1 cellular context compared by ENCODE assay signal in the genomic region with DNA sequence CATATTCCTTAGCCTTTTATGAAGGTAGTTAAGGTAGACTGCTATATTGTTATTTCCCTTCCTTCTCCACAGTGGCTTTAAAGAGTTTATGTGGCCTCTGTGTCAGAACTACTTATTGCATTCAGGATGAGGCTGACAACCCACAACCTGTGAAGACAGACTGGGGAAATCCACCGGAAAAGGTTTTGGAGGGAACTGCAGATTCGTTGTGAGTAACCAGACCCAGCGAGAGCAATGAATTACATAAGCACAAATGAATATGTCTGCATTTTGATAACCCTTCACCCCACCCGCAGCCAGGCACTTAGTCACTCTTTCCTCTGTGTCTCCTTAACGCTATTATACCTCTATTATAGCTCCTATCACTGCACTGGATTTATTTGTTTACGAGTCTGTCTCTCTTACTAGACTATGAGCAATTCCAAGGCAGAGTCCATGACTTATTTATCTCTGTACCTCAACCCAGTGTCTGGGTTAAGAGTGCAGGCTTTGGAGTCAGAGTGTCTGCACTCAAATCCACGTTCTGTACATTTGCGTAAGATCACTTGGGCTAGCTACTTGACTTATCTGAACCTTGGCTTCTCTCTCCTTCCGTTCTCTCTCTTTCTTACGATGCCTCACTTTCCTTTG.
TF ChIP-seq lines count a peak whose summit lies in the region.

No MANE protein-coding gene starts in this region.

TF ChIP-seq in HepG2, 621 proteins besides CTCF, POLR2A, EP300 and RAD21:
- TF ChIP-seq JUN (CRISPR knock-in tag; IDR thresholded peaks at IDR 0.05) (no peak), NRL (CRISPR knock-in tag; IDR thresholded peaks at IDR 0.05; ENCODE audit: borderline replicate concordance) (no peak), MAF1 (CRISPR knock-in tag; IDR thresholded peaks at IDR 0.05; ENCODE audit: borderline replicate concordance) (no peak)
- TF ChIP-seq, protein P1, sequence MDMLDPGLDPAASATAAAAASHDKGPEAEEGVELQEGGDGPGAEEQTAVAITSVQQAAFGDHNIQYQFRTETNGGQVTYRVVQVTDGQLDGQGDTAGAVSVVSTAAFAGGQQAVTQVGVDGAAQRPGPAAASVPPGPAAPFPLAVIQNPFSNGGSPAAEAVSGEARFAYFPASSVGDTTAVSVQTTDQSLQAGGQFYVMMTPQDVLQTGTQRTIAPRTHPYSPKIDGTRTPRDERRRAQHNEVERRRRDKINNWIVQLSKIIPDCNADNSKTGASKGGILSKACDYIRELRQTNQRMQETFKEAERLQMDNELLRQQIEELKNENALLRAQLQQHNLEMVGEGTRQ (IDR thresholded peaks at IDR 0.05; ENCODE audit: low read depth, low read length), result no peak
- TF ChIP-seq, protein P1 (CRISPR knock-in tag; IDR thresholded peaks at IDR 0.05; ENCODE audit: borderline replicate concordance), result no peak
- TF ChIP-seq, protein P2, sequence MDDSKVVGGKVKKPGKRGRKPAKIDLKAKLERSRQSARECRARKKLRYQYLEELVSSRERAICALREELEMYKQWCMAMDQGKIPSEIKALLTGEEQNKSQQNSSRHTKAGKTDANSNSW (CRISPR knock-in tag; IDR thresholded peaks at IDR 0.05; ENCODE audit: borderline replicate concordance), result no peak
- TF ChIP-seq, protein P3, sequence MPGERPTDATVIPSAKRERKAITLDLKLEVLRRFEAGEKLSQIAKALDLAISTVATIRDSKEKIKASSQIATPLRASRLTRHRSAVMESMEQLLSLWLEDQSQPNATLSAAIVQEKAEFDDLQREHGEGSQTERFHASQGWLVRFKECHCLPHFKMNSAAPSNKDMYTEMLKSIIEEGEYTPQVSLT (CRISPR knock-in tag; IDR thresholded peaks at IDR 0.05; ENCODE audit: borderline replicate concordance, low read depth), result no peak
- TF ChIP-seq, protein P4, sequence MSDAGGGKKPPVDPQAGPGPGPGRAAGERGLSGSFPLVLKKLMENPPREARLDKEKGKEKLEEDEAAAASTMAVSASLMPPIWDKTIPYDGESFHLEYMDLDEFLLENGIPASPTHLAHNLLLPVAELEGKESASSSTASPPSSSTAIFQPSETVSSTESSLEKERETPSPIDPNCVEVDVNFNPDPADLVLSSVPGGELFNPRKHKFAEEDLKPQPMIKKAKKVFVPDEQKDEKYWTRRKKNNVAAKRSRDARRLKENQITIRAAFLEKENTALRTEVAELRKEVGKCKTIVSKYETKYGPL (CRISPR knock-in tag; IDR thresholded peaks at IDR 0.05), result no peak
- TF ChIP-seq, protein P5, sequence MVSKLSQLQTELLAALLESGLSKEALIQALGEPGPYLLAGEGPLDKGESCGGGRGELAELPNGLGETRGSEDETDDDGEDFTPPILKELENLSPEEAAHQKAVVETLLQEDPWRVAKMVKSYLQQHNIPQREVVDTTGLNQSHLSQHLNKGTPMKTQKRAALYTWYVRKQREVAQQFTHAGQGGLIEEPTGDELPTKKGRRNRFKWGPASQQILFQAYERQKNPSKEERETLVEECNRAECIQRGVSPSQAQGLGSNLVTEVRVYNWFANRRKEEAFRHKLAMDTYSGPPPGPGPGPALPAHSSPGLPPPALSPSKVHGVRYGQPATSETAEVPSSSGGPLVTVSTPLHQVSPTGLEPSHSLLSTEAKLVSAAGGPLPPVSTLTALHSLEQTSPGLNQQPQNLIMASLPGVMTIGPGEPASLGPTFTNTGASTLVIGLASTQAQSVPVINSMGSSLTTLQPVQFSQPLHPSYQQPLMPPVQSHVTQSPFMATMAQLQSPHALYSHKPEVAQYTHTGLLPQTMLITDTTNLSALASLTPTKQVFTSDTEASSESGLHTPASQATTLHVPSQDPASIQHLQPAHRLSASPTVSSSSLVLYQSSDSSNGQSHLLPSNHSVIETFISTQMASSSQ (IDR thresholded peaks at IDR 0.05; ENCODE audit: low read depth), result no peak
- TF ChIP-seq, protein P5 (CRISPR knock-in tag; IDR thresholded peaks at IDR 0.05; ENCODE audit: borderline replicate concordance), result no peak
- TF ChIP-seq, protein P6, sequence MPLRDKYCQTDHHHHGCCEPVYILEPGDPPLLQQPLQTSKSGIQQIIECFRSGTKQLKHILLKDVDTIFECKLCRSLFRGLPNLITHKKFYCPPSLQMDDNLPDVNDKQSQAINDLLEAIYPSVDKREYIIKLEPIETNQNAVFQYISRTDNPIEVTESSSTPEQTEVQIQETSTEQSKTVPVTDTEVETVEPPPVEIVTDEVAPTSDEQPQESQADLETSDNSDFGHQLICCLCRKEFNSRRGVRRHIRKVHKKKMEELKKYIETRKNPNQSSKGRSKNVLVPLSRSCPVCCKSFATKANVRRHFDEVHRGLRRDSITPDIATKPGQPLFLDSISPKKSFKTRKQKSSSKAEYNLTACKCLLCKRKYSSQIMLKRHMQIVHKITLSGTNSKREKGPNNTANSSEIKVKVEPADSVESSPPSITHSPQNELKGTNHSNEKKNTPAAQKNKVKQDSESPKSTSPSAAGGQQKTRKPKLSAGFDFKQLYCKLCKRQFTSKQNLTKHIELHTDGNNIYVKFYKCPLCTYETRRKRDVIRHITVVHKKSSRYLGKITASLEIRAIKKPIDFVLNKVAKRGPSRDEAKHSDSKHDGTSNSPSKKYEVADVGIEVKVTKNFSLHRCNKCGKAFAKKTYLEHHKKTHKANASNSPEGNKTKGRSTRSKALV (CRISPR knock-in tag; IDR thresholded peaks at IDR 0.05), result no peak
